ENCODE assay signal across 1 cellular context in the genomic region with DNA sequence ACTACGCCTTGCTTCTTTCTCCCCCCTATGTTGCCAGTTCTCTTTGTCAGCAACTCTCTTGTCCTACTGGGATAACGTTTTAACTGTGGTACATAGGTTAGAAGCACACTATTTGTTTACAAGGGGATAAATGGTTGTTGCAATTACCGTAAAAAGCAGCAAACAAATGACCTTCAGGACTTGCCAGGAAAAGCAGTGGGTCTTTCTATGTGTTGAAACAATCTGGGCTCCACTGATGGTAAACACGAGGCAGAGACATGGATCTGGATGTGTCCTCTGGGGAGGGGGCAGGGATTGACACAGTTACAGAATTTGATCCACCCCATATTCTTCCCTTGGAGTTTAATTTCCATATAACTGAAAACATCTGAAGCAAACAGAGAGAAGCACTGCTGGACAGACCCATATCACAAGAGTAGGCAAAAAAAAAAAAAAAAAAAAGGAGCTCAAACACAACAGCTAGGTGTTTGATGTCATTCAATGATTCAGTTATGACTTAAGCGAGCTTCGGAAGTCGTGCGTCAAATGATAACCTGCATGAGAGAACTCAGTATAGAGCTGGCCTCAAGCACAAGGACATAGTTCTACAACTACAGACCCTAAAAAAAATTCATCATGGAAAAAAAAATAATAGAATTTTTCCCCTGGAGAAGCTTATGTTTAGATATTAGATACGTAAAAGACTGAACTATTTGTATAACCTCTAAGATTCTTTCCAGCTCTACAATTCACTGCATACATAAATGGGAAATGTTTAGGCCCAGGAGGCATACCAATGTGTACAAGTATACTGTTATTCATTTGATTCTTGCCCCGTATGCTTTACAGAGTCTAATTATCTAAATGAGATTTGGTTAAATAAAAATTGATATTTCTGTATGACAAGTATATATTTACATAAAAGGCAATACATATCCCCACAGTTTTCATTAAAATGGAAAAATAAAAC.
TF ChIP-seq lines count a peak whose summit lies in the region.

No MANE protein-coding gene starts in this region.

TF ChIP-seq in IMR-90, 13 proteins besides CTCF, POLR2A, EP300 and RAD21 (continued from another document):
- TF ChIP-seq CEBPB (IDR thresholded peaks at IDR 0.05; ENCODE audit: low read depth, low read length) (no peak), RFX5 (IDR thresholded peaks at IDR 0.05; ENCODE audit: low read depth, low read length) (no peak), NFE2L2 (IDR thresholded peaks at IDR 0.05; ENCODE audit: low read depth, low read length) (no peak), CHD1 (IDR thresholded peaks at IDR 0.05; ENCODE audit: low read depth, low read length) (no peak), MAFK (IDR thresholded peaks at IDR 0.05; ENCODE audit: low read depth, low read length) (no peak), RCOR1 (IDR thresholded peaks at IDR 0.05; ENCODE audit: insufficient replicate concordance, low read length) (no peak), BHLHE40 (IDR thresholded peaks at IDR 0.05; ENCODE audit: low read depth, low read length) (no peak)
- TF ChIP-seq, protein P1, sequence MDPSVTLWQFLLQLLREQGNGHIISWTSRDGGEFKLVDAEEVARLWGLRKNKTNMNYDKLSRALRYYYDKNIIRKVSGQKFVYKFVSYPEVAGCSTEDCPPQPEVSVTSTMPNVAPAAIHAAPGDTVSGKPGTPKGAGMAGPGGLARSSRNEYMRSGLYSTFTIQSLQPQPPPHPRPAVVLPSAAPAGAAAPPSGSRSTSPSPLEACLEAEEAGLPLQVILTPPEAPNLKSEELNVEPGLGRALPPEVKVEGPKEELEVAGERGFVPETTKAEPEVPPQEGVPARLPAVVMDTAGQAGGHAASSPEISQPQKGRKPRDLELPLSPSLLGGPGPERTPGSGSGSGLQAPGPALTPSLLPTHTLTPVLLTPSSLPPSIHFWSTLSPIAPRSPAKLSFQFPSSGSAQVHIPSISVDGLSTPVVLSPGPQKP (IDR thresholded peaks at IDR 0.05; ENCODE audit: borderline replicate concordance, low read depth, low read length), result no peak
